Comparison of ENCODE assay signal across 29 cellular contexts in genomic region chr5:90337449-90338052, GRCh38.
"Had no signal": no experiment of that assay in that cellular context is flagged by ENCODE, and none has a peak within 500 bp of the region (broad histone marks: within the 10 kb centered on the region; RNA-seq: fewer than 3 reads in every experiment).

No MANE protein-coding gene starts in this region.

- H3K27ac ChIP-seq: adrenal gland, brain microvascular endothelial cell, coronary artery, dorsolateral prefrontal cortex, foreskin keratinocyte, gastrocnemius medialis, heart left ventricle, WERI-Rb-1 had no signal

- DNase-seq: activated B cell treated with CpG ODN at 0.5 μM for 24 hours; activated CD4-positive, alpha-beta memory T cell treated with anti-CD3 and anti-CD28 coated beads for 36 hours; activated CD4-positive, alpha-beta T cell treated with anti-CD3 and anti-CD28 coated beads for 36 hours; activated CD4-positive, alpha-beta T cell treated with anti-CD3 and anti-CD28 coated beads, Interleukin-2, amount 10 ng/mL, durations not matched to agents 24 days and 14 days; activated CD4-positive, CD25-positive, alpha-beta regulatory T cell treated with anti-CD3 and anti-CD28 coated beads, Interleukin-2, amount 50 U/mL, for 72 hours; activated CD8-positive, alpha-beta memory T cell treated with anti-CD3 and anti-CD28 coated beads, Interleukin-2, amount 10 ng/mL, durations not matched to agents 7 days and 5 days; activated CD8-positive, alpha-beta memory T cell treated with anti-CD3 and anti-CD28 coated beads, Interleukin-2, amount 50 U/mL, for 4 hours; activated CD8-positive, alpha-beta T cell treated with anti-CD3 and anti-CD28 coated beads, Interleukin-2, amount 10 ng/mL, durations not matched to agents 7 days and 5 days; activated effector memory CD4-positive, alpha-beta T cell treated with anti-CD3 and anti-CD28 coated beads, Interleukin-2, amount 50 U/mL, for 16 hours; activated naive CD4-positive, alpha-beta T cell treated with anti-CD3 and anti-CD28 coated beads for 36 hours; activated naive CD8-positive, alpha-beta T cell treated with anti-CD3 and anti-CD28 coated beads for 36 hours; activated naive CD8-positive, alpha-beta T cell treated with anti-CD3 and anti-CD28 coated beads, Interleukin-2, amount 50 U/mL, for 24 hours; activated T-cell treated with anti-CD3 and anti-CD28 coated beads, Interleukin-2, amount 50 U/mL, for 1 hour; activated T-cell treated with anti-CD3 and anti-CD28 coated beads, Interleukin-2, amount 50 U/mL, for 48 hours; adrenal gland; brain microvascular endothelial cell; dorsolateral prefrontal cortex; effector memory CD4-positive, alpha-beta T cell; endodermal cell; foreskin keratinocyte; gastrocnemius medialis; glutamatergic neuron; heart left ventricle; T-helper 1 cell; T-helper 17 cell; T1000; WERI-Rb-1 had no signal

- H3K9me3 ChIP-seq: adrenal gland, gastrocnemius medialis, heart left ventricle had no signal

- H3K27me3 ChIP-seq: adrenal gland, brain microvascular endothelial cell, dorsolateral prefrontal cortex, foreskin keratinocyte, gastrocnemius medialis, heart left ventricle had no signal

- ATAC-seq: activated CD4-positive, alpha-beta T cell treated with anti-CD3 and anti-CD28 coated beads for 36 hours; activated CD8-positive, alpha-beta memory T cell treated with anti-CD3 and anti-CD28 coated beads, Interleukin-2, amount 10 ng/mL, durations not matched to agents 7 days and 5 days; activated CD8-positive, alpha-beta T cell treated with anti-CD3 and anti-CD28 coated beads, Interleukin-2, amount 10 ng/mL, durations not matched to agents 7 days and 5 days; activated naive CD8-positive, alpha-beta T cell treated with anti-CD3 and anti-CD28 coated beads, Interleukin-2, amount 50 U/mL, for 24 hours; esophagus mucosa; foreskin keratinocyte; gastrocnemius medialis; heart left ventricle; T-helper 17 cell had no signal

- H3K4me3 ChIP-seq: adrenal gland, coronary artery, dorsolateral prefrontal cortex, gastrocnemius medialis, heart left ventricle had no signal

- H3K36me3 ChIP-seq: adrenal gland, brain microvascular endothelial cell, gastrocnemius medialis, heart left ventricle, WERI-Rb-1 had no signal

- H3K4me1 ChIP-seq: adrenal gland, foreskin keratinocyte, gastrocnemius medialis, heart left ventricle had no signal
